Comparison of ENCODE assay signal across 8 cellular contexts in genomic region chr2:234289789-234290188, GRCh38.
DNase-seq lines count a peak whose midpoint lies in the region; ATAC-seq lines count a peak whose summit lies in the region.

No MANE protein-coding gene starts in this region.

- peak overlapping the region; percentile 98 for H3K27ac Mint-ChIP-seq in activated CD4-positive, alpha-beta T cell treated with anti-CD3 and anti-CD28 coated beads for 36 hours
- peak overlapping the region; percentile 97 for H3K27ac Mint-ChIP-seq in stimulated activated effector memory CD8-positive, alpha-beta T cell treated with anti-CD3 and anti-CD28 coated beads, Interleukin-12 subunit alpha, Interleukin-12 subunit beta, amount 100 ng/mL, for 72 hours

- ATAC-seq in HG03045 (IDR thresholded peaks at IDR 0.05; ENCODE audit: unreplicated experiment) (peak; percentile 36), HG03159 (IDR thresholded peaks at IDR 0.05; ENCODE audit: unreplicated experiment) (no peak)
- peak; percentile 49 for ATAC-seq in activated CD4-positive, alpha-beta T cell treated with anti-CD3 and anti-CD28 coated beads for 36 hours
- peak; percentile 68 for ATAC-seq in stimulated activated effector memory CD8-positive, alpha-beta T cell treated with anti-CD3 and anti-CD28 coated beads, Interleukin-12 subunit alpha, Interleukin-12 subunit beta, amount 100 ng/mL, for 72 hours

- H3K36me3 Mint-ChIP-seq in activated CD4-positive, alpha-beta T cell treated with anti-CD3 and anti-CD28 coated beads for 36 hours (ENCODE audit: low read depth): no peaks in the 10 kb centered on the region
- H3K36me3 Mint-ChIP-seq in stimulated activated effector memory CD8-positive, alpha-beta T cell treated with anti-CD3 and anti-CD28 coated beads, Interleukin-12 subunit alpha, Interleukin-12 subunit beta, amount 100 ng/mL, for 72 hours: peaks cover 30% of the 10 kb centered on the region

- H3K27me3 Mint-ChIP-seq in activated CD4-positive, alpha-beta T cell treated with anti-CD3 and anti-CD28 coated beads for 36 hours: no peaks in the 10 kb centered on the region

- H3K9me3 Mint-ChIP-seq in activated CD4-positive, alpha-beta T cell treated with anti-CD3 and anti-CD28 coated beads for 36 hours (ENCODE audit: low read depth): no peaks in the 10 kb centered on the region
- no peaks in the 10 kb centered on the region for H3K9me3 Mint-ChIP-seq in stimulated activated effector memory CD8-positive, alpha-beta T cell treated with anti-CD3 and anti-CD28 coated beads, Interleukin-12 subunit alpha, Interleukin-12 subunit beta, amount 100 ng/mL, for 72 hours

- POLR2A ChIA-PET in activated CD4-positive, alpha-beta T cell treated with anti-CD3 and anti-CD28 coated beads for 36 hours (lab: Charles Lee): interaction anchor here (0.6 to 3.0 kb wide), 3 partner anchors 19 to 208 kb away, joined by 6 to 14 read pairs (median 9); partner anchors contain the start of gene ARL4C

- intact Hi-C loops in activated CD4-positive, alpha-beta T cell treated with anti-CD3 and anti-CD28 coated beads for 36 hours (cut with DNase I, micrococcal nuclease): loop anchor here (1.0 to 10.0 kb wide), 12 partner anchors 10 to 1205 kb away; partner anchors contain the start of genes ARL4C (in 1 of the 2) and HJURP (in 1 of the 2)

- CTCF ChIA-PET in activated CD4-positive, alpha-beta T cell treated with anti-CD3 and anti-CD28 coated beads for 36 hours (lab: Charles Lee): interaction anchor here (0.7 to 2.7 kb wide), 28 partner anchors 10 to 256 kb away, joined by 3 to 14 read pairs (median 6); no protein-coding TSS in a partner anchor

- peak overlapping the region; percentile 32 for H3K27ac ChIP-seq in epithelial cell of prostate

- DNase-seq in activated CD4-positive, alpha-beta T cell treated with anti-CD3 and anti-CD28 coated beads for 36 hours: peak; percentile 77
- peak; percentile 77 for DNase-seq in epithelial cell of prostate (ENCODE audit: low read depth, low spot score)
- peak in 1 of 2 donors; percentile 70 for DNase-seq in stimulated activated effector memory CD8-positive, alpha-beta T cell treated with anti-CD3 and anti-CD28 coated beads, Interleukin-12 subunit alpha, Interleukin-12 subunit beta, amount 100 ng/mL, for 72 hours (ENCODE audit: low spot score in 2 of 2)
- no peak for DNase-seq in NCI-H2227 treated with DMSO at 0.1 percent for 48 hours (lab: John Stamatoyannopoulos, UW)
- no peak for DNase-seq in NCI-H1092 (lab: John Stamatoyannopoulos, UW)
- no peak for DNase-seq in NOMO-1 (lab: John Stamatoyannopoulos, UW; ENCODE audit: unreplicated experiment in 2 of 2)

- H3K4me3 Mint-ChIP-seq in activated CD4-positive, alpha-beta T cell treated with anti-CD3 and anti-CD28 coated beads for 36 hours: peak overlapping the region; percentile 54
- peak overlapping the region; percentile 79 for H3K4me3 Mint-ChIP-seq in stimulated activated effector memory CD8-positive, alpha-beta T cell treated with anti-CD3 and anti-CD28 coated beads, Interleukin-12 subunit alpha, Interleukin-12 subunit beta, amount 100 ng/mL, for 72 hours

- H3K4me1 Mint-ChIP-seq in activated CD4-positive, alpha-beta T cell treated with anti-CD3 and anti-CD28 coated beads for 36 hours: peaks cover 80% of the 10 kb centered on the region
- peaks cover 76% of the 10 kb centered on the region for H3K4me1 Mint-ChIP-seq in stimulated activated effector memory CD8-positive, alpha-beta T cell treated with anti-CD3 and anti-CD28 coated beads, Interleukin-12 subunit alpha, Interleukin-12 subunit beta, amount 100 ng/mL, for 72 hours

Comparison
In these comparisons a context has a peak if more than half of its experiments do, and no peak if none do; other contexts are left out.
1. DNase-seq: peak in activated CD4-positive, alpha-beta T cell treated with anti-CD3 and anti-CD28 coated beads for 36 hours (single experiment) and epithelial cell of prostate (single experiment); none in NCI-H2227 treated with DMSO at 0.1 percent for 48 hours (single experiment), NCI-H1092 (single experiment) and NOMO-1 (0 of 2).